In the genomic region with DNA sequence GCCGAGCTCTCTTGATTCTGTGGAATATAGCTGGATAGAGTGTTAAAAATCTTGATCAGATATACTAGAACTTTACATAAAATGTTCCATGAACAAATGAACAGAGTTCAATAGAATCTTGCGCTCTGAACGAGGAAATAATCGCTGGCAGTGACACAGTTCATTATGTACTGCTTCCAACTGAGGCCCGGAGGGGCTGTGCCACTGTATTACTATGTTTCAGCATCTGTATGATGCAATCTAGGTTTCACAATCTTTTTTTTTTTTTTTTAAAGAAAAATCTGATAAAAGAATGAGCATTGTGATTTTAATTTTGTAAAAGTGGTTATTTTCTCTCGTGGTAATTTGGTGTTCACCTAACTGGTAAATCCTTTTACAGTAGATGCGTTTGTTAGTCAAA, we compare ENCODE assay signal across 11 cellular contexts.
DNase-seq lines count a peak whose midpoint lies in the region; ATAC-seq and FAIRE-seq lines count a peak whose summit lies in the region.
"Had no signal": no experiment of that assay in that cellular context is flagged by ENCODE, and none has a peak within 500 bp of the region (broad histone marks: within the 10 kb centered on the region; RNA-seq: fewer than 3 reads in every experiment).

No MANE protein-coding gene starts in this region.

- H3K27me3 ChIP-seq in small intestine (ENCODE audit: control insufficient read depth in 2 of 2, insufficient read depth in 2 of 2, low read length in 2 of 2), result no peaks in the 10 kb centered on the region
- H3K27me3 ChIP-seq in neuronal stem cell (ENCODE audit: control insufficient read depth in 3 of 3, insufficient read depth in 3 of 3, low read depth in 1 of 3, low read length in 3 of 3), result no peaks in the 10 kb centered on the region

- H3K36me3 ChIP-seq in small intestine (ENCODE audit: control insufficient read depth in 2 of 2, insufficient read depth in 2 of 2, low read length in 2 of 2), result no peaks in the 10 kb centered on the region
- H3K36me3 ChIP-seq in neuronal stem cell (replicated peaks in 1 of 2; ENCODE audit: control insufficient read depth in 2 of 2, insufficient read depth in 2 of 2, low read length in 2 of 2), result peaks cover 25 to 99% of the 10 kb centered on the region in 2 donors

- WGBS in small intestine, 3 donors, result 73 to 76% (median 75%) methylated on average over 7 of the region's 7 CpGs
- WGBS in neuronal stem cell (ENCODE audit: extremely low coverage in 2 of 2, insufficient read length in 2 of 2, insufficient replicate concordance in 1 of 2), 2 donors, result no CpG with 5 or more reads among the region's 7 CpGs

- H3K27ac ChIP-seq in small intestine (ENCODE audit: low read depth in 1 of 2, low read length in 1 of 2) (no peak overlapping the region), neuronal stem cell (replicated peaks; ENCODE audit: low read length) (no peak overlapping the region)

- H3K4me3 ChIP-seq in small intestine (ENCODE audit: low read depth in 1 of 2, low read length in 2 of 2), result no peak overlapping the region
- no peak overlapping the region for H3K4me3 ChIP-seq in neuronal stem cell (ENCODE audit: low read length in 2 of 2)

- no peaks in the 10 kb centered on the region for H3K79me1 ChIP-seq in neuronal stem cell (ENCODE audit: low read depth, low read length)

- H2BK5ac ChIP-seq in neuronal stem cell (ENCODE audit: low read length), result no peak overlapping the region

- no peaks in the 10 kb centered on the region for H3K9me3 ChIP-seq in small intestine (ENCODE audit: control insufficient read depth, low read depth)
- no peaks in the 10 kb centered on the region for H3K9me3 ChIP-seq in neuronal stem cell (replicated peaks in 1 of 2; ENCODE audit: control insufficient read depth in 2 of 2, insufficient read depth in 1 of 2, low read depth in 1 of 2, low read length in 2 of 2)

- H3K4me1 ChIP-seq in small intestine (ENCODE audit: control insufficient read depth in 2 of 2, insufficient read depth in 1 of 2, low read depth in 1 of 2, low read length in 1 of 2) (no peaks in the 10 kb centered on the region), neuronal stem cell (ENCODE audit: control insufficient read depth in 2 of 2, insufficient read depth in 1 of 2, low read depth in 1 of 2, low read length in 2 of 2) (no peaks in the 10 kb centered on the region)

- no peak overlapping the region for H4K8ac ChIP-seq in neuronal stem cell (ENCODE audit: low read depth, low read length)

- H2BK15ac ChIP-seq in neuronal stem cell (ENCODE audit: low read length), result no peak overlapping the region

- H3K18ac ChIP-seq in neuronal stem cell (ENCODE audit: low read length), result no peak overlapping the region

- peak; percentile 46 for DNase-seq in GM03348 (ENCODE audit: low spot score)
- peak; percentile 51 for DNase-seq in RPMI7951 (ENCODE audit: low read depth)
- DNase-seq in fibroblast of peridontal ligament (ENCODE audit: extremely low read depth), result peak; percentile 68
- no peak for DNase-seq in sciatic nerve (ENCODE audit: low spot score)
- no peak for DNase-seq in small intestine
- DNase-seq in SKM-1 (lab: John Stamatoyannopoulos, UW; ENCODE audit: unreplicated experiment), result no peak
- no peak for DNase-seq in neuronal stem cell (ENCODE audit: low spot score)
- DNase-seq: endodermal cell, NCI-H1930, NCI-H82 had no signal

- no peak overlapping the region for H2BK12ac ChIP-seq in neuronal stem cell (ENCODE audit: low read length)

- H3K14ac ChIP-seq in neuronal stem cell (ENCODE audit: low read length), result no peak overlapping the region

- no peak overlapping the region for H2BK120ac ChIP-seq in neuronal stem cell (ENCODE audit: low read depth, low read length)

- no peak overlapping the region for H3K4ac ChIP-seq in neuronal stem cell (ENCODE audit: low read length)

- H4K91ac ChIP-seq in neuronal stem cell (ENCODE audit: low read depth, low read length, poor library complexity), result no peak overlapping the region

- intact Hi-C loops in sciatic nerve (cut with DNase I), result loop anchor here (5.0 kb wide), 1 partner anchor 64 kb away; no protein-coding TSS in a partner anchor

- no peak overlapping the region for H3K23ac ChIP-seq in neuronal stem cell (ENCODE audit: low read depth, low read length, poor library complexity)

- no peak for FAIRE-seq in small intestine (lab: Jason Lieb, UNC)

- no peak overlapping the region for H3K9ac ChIP-seq in neuronal stem cell (ENCODE audit: low read depth, low read length, poor library complexity)

- peak; percentile 92 for ATAC-seq in sciatic nerve
- ATAC-seq in HG02588 (IDR thresholded peaks at IDR 0.05; ENCODE audit: unreplicated experiment), result no peak

- H2AFZ ChIP-seq in neuronal stem cell (ENCODE audit: low read length), result no peak overlapping the region

- H2AK5ac ChIP-seq in neuronal stem cell (ENCODE audit: low read depth, low read length), result no peak overlapping the region

- H3K4me2 ChIP-seq in neuronal stem cell (ENCODE audit: insufficient read depth, low read length, poor library complexity, severe bottlenecking), result no peak overlapping the region

Comparison
In these comparisons a context has a peak if more than half of its experiments do, and no peak if none do; other contexts are left out.
1. DNase-seq: peak in GM03348 (single experiment), RPMI7951 (single experiment) and fibroblast of peridontal ligament (single experiment); none in sciatic nerve (single experiment), small intestine (single experiment), SKM-1 (single experiment) and neuronal stem cell (single experiment).